In genomic region chr13:106377341-106377740, GRCh38 we compare ENCODE assay signal across 30 cellular contexts.
"Had no signal": no experiment of that assay in that cellular context is flagged by ENCODE, and none has a peak within 500 bp of the region (broad histone marks: within the 10 kb centered on the region; RNA-seq: fewer than 3 reads in every experiment).

No MANE protein-coding gene starts in this region.

- ATAC-seq: activated CD8-positive, alpha-beta memory T cell treated with anti-CD3 and anti-CD28 coated beads, Interleukin-2, amount 10 ng/mL, durations not matched to agents 7 days and 5 days; activated naive CD8-positive, alpha-beta T cell treated with anti-CD3 and anti-CD28 coated beads, Interleukin-2, amount 50 U/mL, for 24 hours had no signal

- H3K27me3 ChIP-seq: cardiac muscle cell, Peyer's patch had no signal

- H3K27ac ChIP-seq: cardiac muscle cell, KMS-11, Peyer's patch, SK-N-MC, WERI-Rb-1 had no signal

- H3K9me3 ChIP-seq: Peyer's patch had no signal

- H3K4me2 ChIP-seq: KMS-11 had no signal

- DNase-seq: activated CD4-positive, alpha-beta memory T cell treated with anti-CD3 and anti-CD28 coated beads, Interleukin-2, amount 10 ng/mL, durations not matched to agents 7 days and 5 days; activated CD4-positive, alpha-beta T cell treated with anti-CD3 and anti-CD28 coated beads for 1 hour; activated CD4-positive, alpha-beta T cell treated with anti-CD3 and anti-CD28 coated beads for 48 hours; activated CD4-positive, CD25-positive, alpha-beta regulatory T cell; activated CD8-positive, alpha-beta memory T cell treated with anti-CD3 and anti-CD28 coated beads for 24 hours; activated CD8-positive, alpha-beta memory T cell treated with anti-CD3 and anti-CD28 coated beads, Interleukin-2, amount 10 ng/mL, durations not matched to agents 7 days and 5 days; activated CD8-positive, alpha-beta memory T cell treated with anti-CD3 and anti-CD28 coated beads, Interleukin-2, amount 50 U/mL, for 48 hours; activated effector memory CD4-positive, alpha-beta T cell treated with Interleukin-2 at 50 U/mL for 16 hours; activated naive CD4-positive, alpha-beta T cell treated with anti-CD3 and anti-CD28 coated beads, Interleukin-2, amount 10 ng/mL, durations not matched to agents 7 days and 5 days; activated naive CD8-positive, alpha-beta T cell treated with anti-CD3 and anti-CD28 coated beads, Interleukin-2, amount 50 U/mL, for 24 hours; activated T-cell treated with anti-CD3 and anti-CD28 coated beads, Interleukin-2, amount 50 U/mL, for 48 hours; MM.1S; MV-4-11; NCI-H1092; NCI-H1436 treated with DMSO at 0.1 percent for 48 hours; NCI-H1694 treated with DMSO at 0.1 percent for 48 hours; NCI-H2029; NCI-H345; NCI-H510A; NCI-H526; NCI-H748 treated with DMSO at 0.1 percent for 48 hours; NK-92 treated with Interleukin-12 subunit alpha and Interleukin-12 subunit beta, amount 100 ng/mL, for 24 hours; PC-3; Peyer's patch; Right ventricle myocardium superior; T1000 had no signal

- H3K36me3 ChIP-seq: cardiac muscle cell, Peyer's patch, WERI-Rb-1 had no signal

- H3K9ac ChIP-seq: KMS-11 had no signal

- H3K4me3 ChIP-seq: cardiac muscle cell, Peyer's patch, SK-N-MC had no signal
